Comparison of ENCODE assay signal across 12 cellular contexts in the genomic region with DNA sequence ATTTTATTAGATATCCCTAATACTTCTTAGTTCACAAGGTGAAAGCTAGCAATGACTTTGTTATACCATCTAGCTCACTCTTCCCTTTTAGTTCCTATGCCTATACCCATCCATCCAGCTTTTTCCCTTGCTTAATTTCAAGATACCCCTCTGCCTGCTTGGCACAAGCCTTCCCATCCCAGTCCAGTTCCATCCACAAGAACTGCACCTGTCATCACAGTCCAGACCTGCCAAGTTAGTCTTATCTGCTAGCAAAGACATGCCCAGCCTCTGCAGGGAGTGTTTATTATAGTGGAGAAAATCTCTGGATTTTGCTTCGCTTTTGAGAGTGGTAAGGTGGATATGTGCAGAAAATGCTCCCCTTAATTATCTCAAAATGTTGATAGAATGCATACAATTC.
"Had no signal": no experiment of that assay in that cellular context is flagged by ENCODE, and none has a peak within 500 bp of the region (broad histone marks: within the 10 kb centered on the region; RNA-seq: fewer than 3 reads in every experiment).

No MANE protein-coding gene starts in this region.

- H3K4me3 Mint-ChIP-seq: activated CD4-positive, alpha-beta memory T cell treated with anti-CD3 and anti-CD28 coated beads, Interleukin-2, amount 10 ng/mL, durations not matched to agents 7 days and 5 days; activated naive CD8-positive, alpha-beta T cell treated with anti-CD3 and anti-CD28 coated beads, Interleukin-2, amount 10 ng/mL, durations not matched to agents 7 days and 5 days had no signal

- DNase-seq: activated CD4-positive, alpha-beta memory T cell treated with anti-CD3 and anti-CD28 coated beads, Interleukin-2, amount 10 ng/mL, durations not matched to agents 7 days and 5 days; activated CD8-positive, alpha-beta memory T cell treated with anti-CD3 and anti-CD28 coated beads, Interleukin-2, amount 50 U/mL, for 4 hours; activated gamma-delta T cell treated with Interleukin-2 at 50 U/mL for 16 hours; activated naive CD8-positive, alpha-beta T cell treated with anti-CD3 and anti-CD28 coated beads, Interleukin-2, amount 10 ng/mL, durations not matched to agents 7 days and 5 days; activated T-cell treated with anti-CD3 and anti-CD28 coated beads, Interleukin-2, amount 50 U/mL, for 72 hours; effector memory CD4-positive, alpha-beta T cell; naive thymus-derived CD8-positive, alpha-beta T cell; nucleus accumbens; right lobe of liver; T1000; tibial artery had no signal

- H3K27ac Mint-ChIP-seq: activated CD4-positive, alpha-beta memory T cell treated with anti-CD3 and anti-CD28 coated beads, Interleukin-2, amount 10 ng/mL, durations not matched to agents 7 days and 5 days; activated naive CD8-positive, alpha-beta T cell treated with anti-CD3 and anti-CD28 coated beads, Interleukin-2, amount 10 ng/mL, durations not matched to agents 7 days and 5 days; activated T-cell treated with anti-CD3 and anti-CD28 coated beads, Interleukin-2, amount 50 U/mL, for 72 hours had no signal

- H3K27me3 Mint-ChIP-seq: activated naive CD8-positive, alpha-beta T cell treated with anti-CD3 and anti-CD28 coated beads, Interleukin-2, amount 10 ng/mL, durations not matched to agents 7 days and 5 days; naive thymus-derived CD8-positive, alpha-beta T cell had no signal

- H3K36me3 Mint-ChIP-seq: stimulated activated effector memory CD8-positive, alpha-beta T cell treated with anti-CD3 and anti-CD28 coated beads, Interleukin-12 subunit alpha, Interleukin-12 subunit beta, amount 100 ng/mL, for 72 hours had no signal

- H3K9me3 Mint-ChIP-seq: stimulated activated effector memory CD8-positive, alpha-beta T cell treated with anti-CD3 and anti-CD28 coated beads, Interleukin-12 subunit alpha, Interleukin-12 subunit beta, amount 100 ng/mL, for 72 hours had no signal
